In genomic region chr14:104136472-104137296, GRCh38 we compare ENCODE assay signal across 9 cellular contexts. TPM values are rescaled to one million over a fixed set of nuclear protein-coding genes. Genes with fewer than 3 reads are reported as not detected.
DNase-seq lines count a peak whose midpoint lies in the region; ATAC-seq and TF ChIP-seq lines count a peak whose summit lies in the region.
"Had no signal": no experiment of that assay in that cellular context is flagged by ENCODE, and none has a peak within 500 bp of the region (broad histone marks: within the 10 kb centered on the region; RNA-seq: fewer than 3 reads in every experiment).

No MANE protein-coding gene starts in this region.

- peaks cover 55% of the 10 kb centered on the region for H3K27me3 Mint-ChIP-seq in CD4-positive, CD25-positive, alpha-beta regulatory T cell
- H3K27me3 Mint-ChIP-seq in HFFc6 (ENCODE audit: insufficient read depth) (peaks cover 20% of the 10 kb centered on the region), endodermal cell (ENCODE audit: insufficient read depth) (peaks cover 50% of the 10 kb centered on the region), neural crest cell (ENCODE audit: low read depth) (peaks cover 66% of the 10 kb centered on the region)

- H3K9me3 Mint-ChIP-seq in CD4-positive, CD25-positive, alpha-beta regulatory T cell: no peaks in the 10 kb centered on the region
- H3K9me3 Mint-ChIP-seq in HFFc6 (no peaks in the 10 kb centered on the region), endodermal cell (no peaks in the 10 kb centered on the region), neural crest cell (no peaks in the 10 kb centered on the region)

- H3K27me3 ChIP-seq in CD4-positive, CD25-positive, alpha-beta regulatory T cell (ENCODE audit: control insufficient read depth, insufficient read depth, low read length): no peaks in the 10 kb centered on the region
- peaks cover 51% of the 10 kb centered on the region for H3K27me3 ChIP-seq in endodermal cell (ENCODE audit: control insufficient read depth, insufficient read depth, low read length, poor library complexity, severe bottlenecking)

- H3K4me3 Mint-ChIP-seq in CD4-positive, CD25-positive, alpha-beta regulatory T cell: peak overlapping the region in 3 of 4 donors; percentile 26 to 70 (median 58)
- H3K4me3 Mint-ChIP-seq in HFFc6: 0 out of 2 replicates have a peak overlapping the region, but pooled peaks have one; percentile 11
- H3K4me3 Mint-ChIP-seq in endodermal cell: peak overlapping the region; percentile 49
- H3K4me3 Mint-ChIP-seq in neural crest cell: peak overlapping the region; percentile 71

- peaks cover 0 to 10% (median 0%) of the 10 kb centered on the region in 4 donors for H3K4me1 Mint-ChIP-seq in CD4-positive, CD25-positive, alpha-beta regulatory T cell
- H3K4me1 Mint-ChIP-seq in HFFc6 (ENCODE audit: low read depth) (no peaks in the 10 kb centered on the region), endodermal cell (peaks cover 16% of the 10 kb centered on the region), neural crest cell (peaks cover 16% of the 10 kb centered on the region)

- 0 to 3% methylated on average over 25 to 77 of the region's 77 CpGs for WGBS in endodermal cell (ENCODE audit: insufficient coverage in 1 of 2, insufficient read length in 1 of 2), 2 experiments

- H3K36me3 Mint-ChIP-seq in CD4-positive, CD25-positive, alpha-beta regulatory T cell: no peaks in the 10 kb centered on the region
- H3K36me3 Mint-ChIP-seq in HFFc6 (ENCODE audit: low read depth) (no peaks in the 10 kb centered on the region), endodermal cell (ENCODE audit: low read depth) (no peaks in the 10 kb centered on the region), neural crest cell (ENCODE audit: low read depth) (no peaks in the 10 kb centered on the region)

- peaks cover 21% of the 10 kb centered on the region for H3K4me1 ChIP-seq in CD4-positive, CD25-positive, alpha-beta regulatory T cell (ENCODE audit: control insufficient read depth, insufficient read depth, low read length, poor library complexity, severe bottlenecking)
- peaks cover 4% of the 10 kb centered on the region for H3K4me1 ChIP-seq in endodermal cell (ENCODE audit: control insufficient read depth, insufficient read depth, low read length)

- no peak overlapping the region for H3K9ac ChIP-seq in endodermal cell (ENCODE audit: extremely low read depth, low read length, poor library complexity, severe bottlenecking)

- no peaks in the 10 kb centered on the region for H3K9me3 ChIP-seq in CD4-positive, CD25-positive, alpha-beta regulatory T cell (ENCODE audit: control insufficient read depth in 2 of 2, low read length in 2 of 2)
- no peaks in the 10 kb centered on the region for H3K9me3 ChIP-seq in endodermal cell (ENCODE audit: control insufficient read depth, low read length)

- no peak overlapping the region for H3K4me3 ChIP-seq in CD4-positive, CD25-positive, alpha-beta regulatory T cell (ENCODE audit: low read depth, low read length)
- H3K4me3 ChIP-seq in endodermal cell (ENCODE audit: low read length): peak overlapping the region; percentile 89

- H3K27ac Mint-ChIP-seq in CD4-positive, CD25-positive, alpha-beta regulatory T cell: peak overlapping the region in 1 of 3 donors; percentile 74
- H3K27ac Mint-ChIP-seq in HFFc6 (no peak overlapping the region), endodermal cell (no peak overlapping the region), neural crest cell (ENCODE audit: unreplicated experiment) (no peak overlapping the region)

- TF ChIP-seq CTCF in HFFc6 (IDR thresholded peaks at IDR 0.05): no peak
- TF ChIP-seq CTCF in endodermal cell (conservative IDR thresholded peaks at IDR 0.05): no peak
- no peak for TF ChIP-seq CTCF in neural crest cell (conservative IDR thresholded peaks at IDR 0.05)

- H3K27ac ChIP-seq in CD4-positive, CD25-positive, alpha-beta regulatory T cell (ENCODE audit: insufficient read depth, low read length, poor library complexity, severe bottlenecking): no peak overlapping the region
- H3K27ac ChIP-seq in endodermal cell (ENCODE audit: low read depth, low read length): no peak overlapping the region

- no peak for ATAC-seq in CD4-positive, CD25-positive, alpha-beta regulatory T cell (ENCODE audit: low read depth in 2 of 2)

- peak in 1 of 3 donors; percentile 30 for DNase-seq in CD4-positive, CD25-positive, alpha-beta regulatory T cell
- no peak for DNase-seq in HFFc6
- DNase-seq in endodermal cell: peak; percentile 74
- no peak for DNase-seq in neural crest cell (ENCODE audit: low read depth, low spot score)
- no peak for DNase-seq in 8988T
- DNase-seq in inferior parietal cortex (ENCODE audit: extremely low spot score): no peak
- DNase-seq in OCI-M1 (lab: John Stamatoyannopoulos, UW): no peak
- no peak for DNase-seq in NCI-H526 treated with DMSO at 0.1 percent for 48 hours (lab: John Stamatoyannopoulos, UW)

- no peaks in the 10 kb centered on the region for H3K36me3 ChIP-seq in CD4-positive, CD25-positive, alpha-beta regulatory T cell (ENCODE audit: control insufficient read depth, insufficient read depth, low read length)
- peaks cover under 1% of the 10 kb centered on the region for H3K36me3 ChIP-seq in endodermal cell (ENCODE audit: control insufficient read depth, insufficient read depth, low read length)

RNA-seq across cellular contexts. Expression of gene KIF26A, which starts 1.7 kb away (rescaled TPM):
- total RNA-seq in CD4-positive, CD25-positive, alpha-beta regulatory T cell: 0.07 TPM
- not detected for polyA plus RNA-seq in CD4-positive, CD25-positive, alpha-beta regulatory T cell
- total RNA-seq in HFFc6 (2021; fragmentation: NEBNext Ultra II Directional; extraction: Animal tissue kit (Norgen Biotek cat#: 25700)): under 1 TPM in 2 of 6 experiments, not detected in 4; 0.07 to 0.09 TPM
- total RNA-seq in endodermal cell: 10 to 100 TPM; 36.7 to 54.8 TPM
- 9.9 TPM for polyA plus RNA-seq in endodermal cell (2013, experiment 1 of 2)
- polyA plus RNA-seq in endodermal cell (2013, experiment 2 of 2): 8.4 TPM
- 15.0 and 15.2 TPM in 2 replicates for total RNA-seq in neural crest cell

RNA-seq across cellular contexts. Expression of gene ASPG, which starts 51.2 kb away (rescaled TPM):
- total RNA-seq in CD4-positive, CD25-positive, alpha-beta regulatory T cell: not detected
- polyA plus RNA-seq in CD4-positive, CD25-positive, alpha-beta regulatory T cell: not detected
- total RNA-seq in HFFc6 (2021; fragmentation: NEBNext Ultra II Directional; extraction: Animal tissue kit (Norgen Biotek cat#: 25700)): not detected
- total RNA-seq in endodermal cell (1 to 10 TPM in 1 of 2 donors, under 1 TPM in 1; 0.71 to 1.4 TPM), neural crest cell (not detected in 2 replicates)
- polyA plus RNA-seq in endodermal cell (2013, experiment 1 of 2): 0.32 TPM
- polyA plus RNA-seq in endodermal cell (2013, experiment 2 of 2): 0.33 TPM
- total RNA-seq: T-helper 2 cell treated with Interferon-gamma antibody and Interleukin-4, amounts not matched to agents 100 ng/mL and 5 ng/mL, for 36 hours had no signal

Comparison
In these comparisons a context has a peak if more than half of its experiments do, and no peak if none do; other contexts are left out.
1. H3K4me3 Mint-ChIP-seq: peak in every context shown above with its lines; median percentile 71 in neural crest cell; 58 in CD4-positive, CD25-positive, alpha-beta regulatory T cell; 49 in endodermal cell; 11 in HFFc6.
2. RNA of gene KIF26A, which starts 1.7 kb away (total RNA-seq): 36.7 to 54.8 TPM in endodermal cell and 15.0 to 15.2 TPM in neural crest cell; 0.07 TPM in CD4-positive, CD25-positive, alpha-beta regulatory T cell (single experiment) and 0.07 to 0.09 TPM in HFFc6; every median in the first group is over 10 times any median in the second.